19 cellular contexts compared by ENCODE assay signal in the genomic region with DNA sequence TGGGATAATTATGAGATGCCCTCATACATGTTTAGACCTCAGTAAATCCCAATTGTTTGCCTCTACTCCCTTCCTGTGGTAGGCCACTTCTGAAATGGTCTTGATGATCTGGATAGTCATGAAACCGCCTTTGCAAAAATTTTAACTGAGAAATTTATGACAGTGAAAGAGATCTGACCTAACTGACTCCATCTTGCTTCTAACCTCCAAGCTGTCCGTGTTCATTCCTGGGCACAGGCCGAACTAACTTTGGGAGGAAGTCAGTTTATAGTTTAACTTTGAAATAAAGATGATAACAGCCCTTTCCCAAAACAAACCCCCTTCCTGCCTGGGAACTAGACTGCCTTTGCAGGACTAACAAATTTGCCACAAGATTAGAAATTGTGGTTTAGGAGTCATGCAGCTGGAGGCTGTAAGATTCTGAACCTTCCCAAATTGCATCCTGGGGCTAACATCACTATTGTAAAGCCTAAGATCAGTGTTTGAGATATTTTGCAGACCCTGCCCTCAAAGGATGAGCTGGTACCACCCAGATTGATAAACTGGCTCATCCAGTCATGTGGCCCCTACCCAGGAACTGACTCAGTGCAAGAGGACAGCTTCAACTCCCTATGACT.
"Had no signal": no experiment of that assay in that cellular context is flagged by ENCODE, and none has a peak within 500 bp of the region (broad histone marks: within the 10 kb centered on the region; RNA-seq: fewer than 3 reads in every experiment).

No MANE protein-coding gene starts in this region.

- H3K4me3 ChIP-seq: esophagus muscularis mucosa, left ventricle myocardium inferior, lower lobe of right lung, neural progenitor cell, ovary, right atrium auricular region, sigmoid colon had no signal

- H3K27ac ChIP-seq: epithelial cell of prostate, esophagus muscularis mucosa, foreskin keratinocyte, left ventricle myocardium inferior, lower lobe of right lung, neural progenitor cell, ovary, right atrium auricular region, sigmoid colon had no signal

- H3K36me3 ChIP-seq: esophagus muscularis mucosa, left ventricle myocardium inferior, lower lobe of right lung, neural progenitor cell, ovary, right atrium auricular region, sigmoid colon had no signal

- H3K27me3 ChIP-seq: esophagus muscularis mucosa, neural progenitor cell, ovary, right atrium auricular region, sigmoid colon had no signal

- H3K4me2 ChIP-seq: neural progenitor cell had no signal

- H3K9ac ChIP-seq: neural progenitor cell had no signal

- DNase-seq: effector memory CD8-positive, alpha-beta T cell; foreskin keratinocyte; immature natural killer cell; kidney; left cardiac atrium; left ventricle myocardium inferior; lower lobe of right lung; natural killer cell; nucleus accumbens; ovary; sigmoid colon; small intestine; stimulated activated CD4-positive, alpha-beta T cell treated with anti-CD3 and anti-CD28 coated beads, Interleukin-2, amount 100 ng/mL, for 48 hours; stimulated activated naive CD4-positive, alpha-beta T cell treated with Interleukin-2 at 50 U/mL for 16 hours; trophoblast cell had no signal

- H3K9me3 ChIP-seq: esophagus muscularis mucosa, lower lobe of right lung, ovary, right atrium auricular region, sigmoid colon had no signal

- H2AFZ ChIP-seq: neural progenitor cell had no signal
